21 cellular contexts compared by ENCODE assay signal in the genomic region with DNA sequence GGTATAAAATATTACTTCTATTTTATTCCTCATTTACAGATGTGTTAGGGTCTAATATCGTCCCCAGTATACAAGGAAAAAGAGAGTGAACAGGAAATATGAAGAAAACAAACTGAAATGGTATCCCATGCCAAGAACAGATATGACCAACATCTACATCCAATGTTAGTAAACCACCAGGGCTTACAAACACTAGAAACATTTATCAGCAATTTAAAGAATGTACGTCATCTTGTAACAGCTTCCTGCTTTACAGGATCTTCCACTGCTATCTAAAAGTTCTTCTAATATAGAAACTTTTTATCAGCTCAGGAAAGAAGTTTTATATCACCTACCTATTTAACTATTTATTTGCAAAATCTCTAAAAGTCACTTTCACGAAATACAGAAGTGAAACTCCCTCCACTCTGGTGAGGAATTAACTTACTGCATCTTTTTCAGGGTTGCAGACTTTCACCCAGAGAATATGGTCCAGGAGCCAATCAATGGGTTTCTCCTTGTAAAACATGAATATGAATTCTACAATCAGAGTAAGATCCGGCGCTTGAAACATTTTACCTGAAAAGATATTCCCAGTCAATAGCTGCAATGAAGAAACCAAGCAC. TPM values are rescaled to one million over a fixed set of nuclear protein-coding genes. Genes with fewer than 3 reads are reported as not detected.
DNase-seq lines count a peak whose midpoint lies in the region; ATAC-seq and TF ChIP-seq lines count a peak whose summit lies in the region.
"Had no signal": no experiment of that assay in that cellular context is flagged by ENCODE, and none has a peak within 500 bp of the region (broad histone marks: within the 10 kb centered on the region; RNA-seq: fewer than 3 reads in every experiment).

No MANE protein-coding gene starts in this region.

- ATAC-seq in T-cell (replicated peaks in 1 of 4): no peak
- ATAC-seq: activated CD4-positive, CD25-positive, alpha-beta regulatory T cell treated with anti-CD3 and anti-CD28 coated beads, Interleukin-2, amount 50 U/mL, for 24 hours; mucosa of descending colon had no signal

- peak overlapping the region; percentile 23 for H3K27ac Mint-ChIP-seq in activated CD4-positive, alpha-beta memory T cell treated with anti-CD3 and anti-CD28 coated beads for 36 hours
- H3K27ac Mint-ChIP-seq in activated CD4-positive, alpha-beta memory T cell treated with anti-CD3 and anti-CD28 coated beads, Interleukin-2, amount 10 ng/mL, durations not matched to agents 7 days and 5 days: no peak overlapping the region
- H3K27ac Mint-ChIP-seq in T-cell: peak overlapping the region; percentile 31 to 73
- H3K27ac Mint-ChIP-seq in Calu3 (ENCODE audit: unreplicated experiment): no peak overlapping the region
- H3K27ac Mint-ChIP-seq: activated T-helper 2 cell treated with anti-CD3 and anti-CD28 coated beads, Interferon-gamma antibody, Interleukin-2, Interleukin-4, amounts not matched to agents 10 μg/mL and 5 μg/mL and 100 μg/mL, durations not matched to agents 14 hours and 24 hours and 36 hours; IgD-negative memory B cell; progenitor cell of endocrine pancreas had no signal

- POLR2A ChIA-PET in activated CD4-positive, alpha-beta memory T cell treated with anti-CD3 and anti-CD28 coated beads for 36 hours (lab: Charles Lee): no interaction called here
- POLR2A ChIA-PET in activated CD4-positive, alpha-beta memory T cell treated with anti-CD3 and anti-CD28 coated beads, Interleukin-2, amount 10 ng/mL, durations not matched to agents 7 days and 5 days (lab: Charles Lee): no interaction called here
- POLR2A ChIA-PET in T-cell (lab: Charles Lee): no interaction called here

- no peak overlapping the region for H3K4me3 Mint-ChIP-seq in activated CD4-positive, alpha-beta memory T cell treated with anti-CD3 and anti-CD28 coated beads for 36 hours
- no peak overlapping the region for H3K4me3 Mint-ChIP-seq in activated CD4-positive, alpha-beta memory T cell treated with anti-CD3 and anti-CD28 coated beads, Interleukin-2, amount 10 ng/mL, durations not matched to agents 7 days and 5 days
- no peak overlapping the region for H3K4me3 Mint-ChIP-seq in T-cell
- H3K4me3 Mint-ChIP-seq in Calu3 (ENCODE audit: low read depth, unreplicated experiment): no peak overlapping the region
- H3K4me3 Mint-ChIP-seq: IgD-negative memory B cell had no signal

- intact Hi-C loops in activated CD4-positive, alpha-beta memory T cell treated with anti-CD3 and anti-CD28 coated beads for 36 hours (cut with micrococcal nuclease): no loop called here
- intact Hi-C loops in Calu3 (cut with micrococcal nuclease; ENCODE audit: unreplicated experiment): no loop called here

- DNase-seq in activated CD4-positive, alpha-beta memory T cell treated with anti-CD3 and anti-CD28 coated beads for 36 hours: no peak
- no peak for DNase-seq in activated CD4-positive, alpha-beta memory T cell treated with anti-CD3 and anti-CD28 coated beads, Interleukin-2, amount 10 ng/mL, durations not matched to agents 7 days and 5 days
- DNase-seq in EL (peak; percentile 28), T-cell (no peak), iris pigment epithelial cell (ENCODE audit: low read depth) (peak; percentile 52), HuH-7.5 (ENCODE audit: low spot score) (no peak), Calu3 (no peak)
- DNase-seq in activated CD8-positive, alpha-beta memory T cell treated with anti-CD3 and anti-CD28 coated beads, Interleukin-2, amount 50 U/mL, for 4 hours: no peak
- DNase-seq: foreskin fibroblast, H7, hypothalamus, islet precursor cell, mucosa of descending colon, NCI-H146, NCI-H2171, substantia nigra, uterus had no signal

- H3K9me3 Mint-ChIP-seq in activated CD4-positive, alpha-beta memory T cell treated with anti-CD3 and anti-CD28 coated beads for 36 hours: no peaks in the 10 kb centered on the region
- no peaks in the 10 kb centered on the region for H3K9me3 Mint-ChIP-seq in activated CD4-positive, alpha-beta memory T cell treated with anti-CD3 and anti-CD28 coated beads, Interleukin-2, amount 10 ng/mL, durations not matched to agents 7 days and 5 days
- no peaks in the 10 kb centered on the region for H3K9me3 Mint-ChIP-seq in T-cell
- no peaks in the 10 kb centered on the region for H3K9me3 Mint-ChIP-seq in Calu3 (ENCODE audit: low read depth, unreplicated experiment)
- H3K9me3 Mint-ChIP-seq: activated T-helper 2 cell treated with anti-CD3 and anti-CD28 coated beads, Interferon-gamma antibody, Interleukin-2, Interleukin-4, amounts not matched to agents 10 μg/mL and 5 μg/mL and 100 μg/mL, durations not matched to agents 14 hours and 24 hours and 36 hours; IgD-negative memory B cell had no signal

- no peak for TF ChIP-seq CTCF in Calu3 (IDR thresholded peaks at IDR 0.05; ENCODE audit: unreplicated experiment)

- CTCF ChIA-PET in activated CD4-positive, alpha-beta memory T cell treated with anti-CD3 and anti-CD28 coated beads for 36 hours (lab: Charles Lee): interaction anchor here (3.0 kb wide), 1 partner anchor 194 kb away, joined by 14 read pairs; no protein-coding TSS in a partner anchor
- CTCF ChIA-PET in activated CD4-positive, alpha-beta memory T cell treated with anti-CD3 and anti-CD28 coated beads, Interleukin-2, amount 10 ng/mL, durations not matched to agents 7 days and 5 days (lab: Charles Lee): no interaction called here
- CTCF ChIA-PET in T-cell (lab: Charles Lee) (interaction anchor here in 1 of 2 donors (1.2 kb wide), 1 partner anchor 194 kb away, joined by 3 read pairs; no protein-coding TSS in a partner anchor), Calu3 (lab: Charles Lee) (no interaction called here)

- H3K27me3 Mint-ChIP-seq in activated CD4-positive, alpha-beta memory T cell treated with anti-CD3 and anti-CD28 coated beads for 36 hours: no peaks in the 10 kb centered on the region
- no peaks in the 10 kb centered on the region for H3K27me3 Mint-ChIP-seq in activated CD4-positive, alpha-beta memory T cell treated with anti-CD3 and anti-CD28 coated beads, Interleukin-2, amount 10 ng/mL, durations not matched to agents 7 days and 5 days
- H3K27me3 Mint-ChIP-seq in T-cell (no peaks in the 10 kb centered on the region), Calu3 (ENCODE audit: unreplicated experiment) (no peaks in the 10 kb centered on the region)
- H3K27me3 Mint-ChIP-seq: IgD-negative memory B cell, progenitor cell of endocrine pancreas had no signal

- peaks cover 16% of the 10 kb centered on the region for H3K36me3 Mint-ChIP-seq in activated CD4-positive, alpha-beta memory T cell treated with anti-CD3 and anti-CD28 coated beads for 36 hours
- H3K36me3 Mint-ChIP-seq in activated CD4-positive, alpha-beta memory T cell treated with anti-CD3 and anti-CD28 coated beads, Interleukin-2, amount 10 ng/mL, durations not matched to agents 7 days and 5 days (ENCODE audit: low read depth): peaks cover 47% of the 10 kb centered on the region
- peaks cover 47% of the 10 kb centered on the region for H3K36me3 Mint-ChIP-seq in T-cell
- peaks cover 4% of the 10 kb centered on the region for H3K36me3 Mint-ChIP-seq in Calu3 (ENCODE audit: insufficient read depth, unreplicated experiment)

- H3K4me1 Mint-ChIP-seq in activated CD4-positive, alpha-beta memory T cell treated with anti-CD3 and anti-CD28 coated beads for 36 hours (ENCODE audit: low read depth): peaks cover 2% of the 10 kb centered on the region
- peaks cover 2% of the 10 kb centered on the region for H3K4me1 Mint-ChIP-seq in activated CD4-positive, alpha-beta memory T cell treated with anti-CD3 and anti-CD28 coated beads, Interleukin-2, amount 10 ng/mL, durations not matched to agents 7 days and 5 days
- H3K4me1 Mint-ChIP-seq in T-cell (peaks cover 11 to 38% (median 34%) of the 10 kb centered on the region in 3 donors), Calu3 (ENCODE audit: low read depth, unreplicated experiment) (no peaks in the 10 kb centered on the region)

- BruUV-seq in Calu3 (replicated peaks; lab: Mats Ljungman, UMichigan): no TSS peak

RNA-seq across cellular contexts. Expression of gene UNC50, which starts 35.2 kb away (rescaled TPM):
- 10 to 100 TPM; 33.4 to 36.2 TPM for total RNA-seq in activated CD4-positive, alpha-beta memory T cell treated with anti-CD3 and anti-CD28 coated beads for 36 hours
- 10 to 100 TPM; 32.7 to 32.8 TPM for total RNA-seq in activated CD4-positive, alpha-beta memory T cell treated with anti-CD3 and anti-CD28 coated beads, Interleukin-2, amount 10 ng/mL, durations not matched to agents 7 days and 5 days
- total RNA-seq in T-cell (10 to 100 TPM; 19.5 to 37.9 (median 29.5) TPM), Calu3 (2022) (30.5 and 33.0 TPM in 2 replicates)

RNA-seq across cellular contexts. Expression of gene COA5, which starts 35.3 kb away (rescaled TPM):
- total RNA-seq in activated CD4-positive, alpha-beta memory T cell treated with anti-CD3 and anti-CD28 coated beads for 36 hours: 10 to 100 TPM; 26.7 to 28.5 TPM
- 10 to 100 TPM; 26.3 TPM for total RNA-seq in activated CD4-positive, alpha-beta memory T cell treated with anti-CD3 and anti-CD28 coated beads, Interleukin-2, amount 10 ng/mL, durations not matched to agents 7 days and 5 days
- total RNA-seq in T-cell (10 to 100 TPM; 24.6 to 45.8 (median 39.9) TPM), Calu3 (2022) (24.9 and 27.8 TPM in 2 replicates)

Comparison
In these comparisons a context has a peak if more than half of its experiments do, and no peak if none do; other contexts are left out.
1. H3K27ac Mint-ChIP-seq: peak in activated CD4-positive, alpha-beta memory T cell treated with anti-CD3 and anti-CD28 coated beads for 36 hours (single experiment) and T-cell (2 of 2); none in activated CD4-positive, alpha-beta memory T cell treated with anti-CD3 and anti-CD28 coated beads, Interleukin-2, amount 10 ng/mL, durations not matched to agents 7 days and 5 days (single experiment) and Calu3 (single experiment).
2. DNase-seq: peak in EL (single experiment) and iris pigment epithelial cell (single experiment); none in activated CD4-positive, alpha-beta memory T cell treated with anti-CD3 and anti-CD28 coated beads for 36 hours (single experiment), activated CD4-positive, alpha-beta memory T cell treated with anti-CD3 and anti-CD28 coated beads, Interleukin-2, amount 10 ng/mL, durations not matched to agents 7 days and 5 days (single experiment), T-cell (0 of 34), HuH-7.5 (single experiment), Calu3 (single experiment) and activated CD8-positive, alpha-beta memory T cell treated with anti-CD3 and anti-CD28 coated beads, Interleukin-2, amount 50 U/mL, for 4 hours (single experiment).